In genomic region chr13:27533155-27533643, GRCh38 we compare ENCODE assay signal across 8 cellular contexts.
DNase-seq lines count a peak whose midpoint lies in the region; ATAC-seq and TF ChIP-seq lines count a peak whose summit lies in the region.

No MANE protein-coding gene starts in this region.

- no peak overlapping the region for H4K5ac ChIP-seq in IMR-90 (ENCODE audit: low read depth, low read length)

- H4K8ac ChIP-seq in IMR-90 (ENCODE audit: low read depth in 2 of 2, low read length in 2 of 2): no peak overlapping the region

- peaks cover 6% of the 10 kb centered on the region for H3K4me1 ChIP-seq in CD4-positive, CD25-positive, alpha-beta regulatory T cell (ENCODE audit: control insufficient read depth, insufficient read depth, low read length, poor library complexity, severe bottlenecking)
- H3K4me1 ChIP-seq in IMR-90 (ENCODE audit: control insufficient read depth, insufficient read depth, low read length) (no peaks in the 10 kb centered on the region), adrenal gland (replicated peaks in 1 of 2) (no peaks in the 10 kb centered on the region), cardiac muscle cell (ENCODE audit: low read depth) (no peaks in the 10 kb centered on the region), parathyroid adenoma (no peaks in the 10 kb centered on the region), uterus (no peaks in the 10 kb centered on the region)

- H2BK15ac ChIP-seq in IMR-90 (ENCODE audit: low read depth, low read length): no peak overlapping the region

- H3K14ac ChIP-seq in IMR-90 (replicated peaks; ENCODE audit: low read depth, low read length): no peak overlapping the region

- no peak overlapping the region for H2BK20ac ChIP-seq in IMR-90 (ENCODE audit: low read depth, low read length)

- H3K36me3 Mint-ChIP-seq in CD4-positive, CD25-positive, alpha-beta regulatory T cell: no peaks in the 10 kb centered on the region

- H3K79me2 ChIP-seq in parathyroid adenoma: no peaks in the 10 kb centered on the region

- no peak overlapping the region for H4K91ac ChIP-seq in IMR-90 (ENCODE audit: insufficient read depth, low read depth, low read length)

- H2AK5ac ChIP-seq in IMR-90 (ENCODE audit: low read depth, low read length): no peak overlapping the region

- H4K20me1 ChIP-seq in IMR-90 (ENCODE audit: insufficient read depth, low read length): no peaks in the 10 kb centered on the region

- H3K9me1 ChIP-seq in IMR-90 (ENCODE audit: insufficient read depth, low read length): peaks cover 3% of the 10 kb centered on the region; the same call in 1 of the 2 replicates

- H3K4me1 Mint-ChIP-seq in CD4-positive, CD25-positive, alpha-beta regulatory T cell: peaks cover 0 to 10% (median 0%) of the 10 kb centered on the region in 4 donors

- in situ Hi-C loops in IMR-90 (cut with MboI; ENCODE audit: low sequenced_read_pairs): loop anchor here (25.0 kb wide), 1 partner anchor 454 kb away; the partner anchor contains the start of gene URAD

- no peaks in the 10 kb centered on the region for H3K27me3 Mint-ChIP-seq in CD4-positive, CD25-positive, alpha-beta regulatory T cell

- CTCF ChIA-PET in IMR-90 (lab: Yijun Ruan, JAX): interaction anchor here (0.5 to 4.4 kb wide), 21 partner anchors 8 to 454 kb away, joined by 3 to 33 read pairs (median 4); partner anchors contain the start of gene LNX2

- no peak overlapping the region for H3K23ac ChIP-seq in IMR-90 (ENCODE audit: low read depth, low read length)

- 9% methylated on average over 13 of the region's 19 CpGs; no CpG with 5 or more reads in 1 of the 2 experiments for WGBS in IMR-90 (ENCODE audit: extremely low coverage in 2 of 2, insufficient read length in 1 of 2), 2 experiments
- WGBS in adrenal gland, 4 donors: 7 to 14% (median 8%) methylated on average over 13 to 19 of the region's 19 CpGs

- no peak overlapping the region for H3K27ac ChIP-seq in CD4-positive, CD25-positive, alpha-beta regulatory T cell (ENCODE audit: insufficient read depth, low read length, poor library complexity, severe bottlenecking)
- H3K27ac ChIP-seq in IMR-90 (ENCODE audit: insufficient read depth, low read length): no peak overlapping the region
- no peak overlapping the region for H3K27ac ChIP-seq in adrenal gland
- H3K27ac ChIP-seq in cardiac muscle cell: no peak overlapping the region
- no peak overlapping the region for H3K27ac ChIP-seq in parathyroid adenoma
- H3K27ac ChIP-seq in uterus: no peak overlapping the region

- H3K36me3 ChIP-seq in CD4-positive, CD25-positive, alpha-beta regulatory T cell (ENCODE audit: control insufficient read depth, insufficient read depth, low read length): no peaks in the 10 kb centered on the region
- H3K36me3 ChIP-seq in IMR-90 (ENCODE audit: control insufficient read depth, insufficient read depth, low read length): no peaks in the 10 kb centered on the region
- no peaks in the 10 kb centered on the region for H3K36me3 ChIP-seq in adrenal gland (replicated peaks in 1 of 2)
- no peaks in the 10 kb centered on the region for H3K36me3 ChIP-seq in cardiac muscle cell
- no peaks in the 10 kb centered on the region for H3K36me3 ChIP-seq in parathyroid adenoma (ENCODE audit: control insufficient read depth, insufficient read depth, low read length)
- no peaks in the 10 kb centered on the region for H3K36me3 ChIP-seq in uterus

- H3K27me3 ChIP-seq in CD4-positive, CD25-positive, alpha-beta regulatory T cell (ENCODE audit: control insufficient read depth, insufficient read depth, low read length): no peaks in the 10 kb centered on the region
- peaks cover 4% of the 10 kb centered on the region for H3K27me3 ChIP-seq in IMR-90 (ENCODE audit: control insufficient read depth, insufficient read depth, low read length)
- H3K27me3 ChIP-seq in adrenal gland: no peaks in the 10 kb centered on the region
- H3K27me3 ChIP-seq in cardiac muscle cell: no peaks in the 10 kb centered on the region
- H3K27me3 ChIP-seq in parathyroid adenoma (ENCODE audit: control insufficient read depth, insufficient read depth, low read length): no peaks in the 10 kb centered on the region
- no peaks in the 10 kb centered on the region for H3K27me3 ChIP-seq in uterus

- no peak overlapping the region for H2AK9ac ChIP-seq in IMR-90 (replicated peaks; ENCODE audit: low read depth, low read length, poor library complexity)

- H2AFZ ChIP-seq in IMR-90 (replicated peaks; ENCODE audit: low read length, poor library complexity) (peak overlapping the region; percentile 92), parathyroid adenoma (peak overlapping the region; percentile 74)

- H2BK5ac ChIP-seq in IMR-90 (ENCODE audit: low read depth, low read length, poor library complexity, severe bottlenecking): no peak overlapping the region

- H3K9ac ChIP-seq in IMR-90 (ENCODE audit: low read depth, low read length): no peak overlapping the region
- no peak overlapping the region for H3K9ac ChIP-seq in parathyroid adenoma

- peak; percentile 94 for TF ChIP-seq CTCF in IMR-90 (conservative IDR thresholded peaks at IDR 0.05; ENCODE audit: low read depth, low read length)
- peak; percentile 90 to 97 (median 96) for TF ChIP-seq CTCF in adrenal gland (IDR thresholded peaks at IDR 0.05)
- TF ChIP-seq CTCF in cardiac muscle cell (IDR thresholded peaks at IDR 0.05; ENCODE audit: low read depth, low read length): peak; percentile 99
- TF ChIP-seq CTCF in parathyroid adenoma (IDR thresholded peaks at IDR 0.05): peak; percentile 87
- TF ChIP-seq CTCF in uterus (IDR thresholded peaks at IDR 0.05): peak; percentile 66 to 78 (median 70)

- H3K4me3 Mint-ChIP-seq in CD4-positive, CD25-positive, alpha-beta regulatory T cell: peak overlapping the region in 1 of 4 donors; percentile 29

- 0 out of 2 replicates have a peak, but pooled peaks have one; percentile 32 for TF ChIP-seq POLR2A in IMR-90 (IDR thresholded peaks at IDR 0.05; ENCODE audit: low read depth, low read length)
- TF ChIP-seq POLR2A in adrenal gland (IDR thresholded peaks at IDR 0.05): no peak
- TF ChIP-seq POLR2A in uterus (IDR thresholded peaks at IDR 0.05): no peak

- H3K79me1 ChIP-seq in IMR-90 (ENCODE audit: low read depth in 1 of 2, low read length in 2 of 2): no peaks in the 10 kb centered on the region

- peak; percentile 6 to 41 (median 16) for DNase-seq in CD4-positive, CD25-positive, alpha-beta regulatory T cell
- DNase-seq in IMR-90: peak; percentile 59
- peak; percentile 30 for DNase-seq in SKM-1 (lab: John Stamatoyannopoulos, UW; ENCODE audit: unreplicated experiment)
- peak; percentile 88 to 95 (median 92) for DNase-seq in adrenal gland
- peak; percentile 85 to 91 for DNase-seq in cardiac muscle cell (ENCODE audit: low read depth in 1 of 2, low spot score in 1 of 2)
- DNase-seq in uterus: peak; percentile 42 to 62

- dilution Hi-C loops in IMR-90 (cut with HindIII; ENCODE audit: low sequenced_read_pairs, unreplicated experiment): no loop called here

- peak; percentile 84 for TF ChIP-seq RAD21 in IMR-90 (IDR thresholded peaks at IDR 0.05; ENCODE audit: low read length)

- peak overlapping the region in 1 of 3 donors; percentile 23 for H3K27ac Mint-ChIP-seq in CD4-positive, CD25-positive, alpha-beta regulatory T cell

- peaks cover 0 to 2% (median 0%) of the 10 kb centered on the region in 7 donors for H3K9me3 Mint-ChIP-seq in CD4-positive, CD25-positive, alpha-beta regulatory T cell

- BruUV-seq in IMR-90 (replicated peaks; lab: Mats Ljungman, UMichigan): no TSS peak

- no peak overlapping the region for H3K4me3 ChIP-seq in CD4-positive, CD25-positive, alpha-beta regulatory T cell (ENCODE audit: low read depth, low read length)
- H3K4me3 ChIP-seq in IMR-90 (ENCODE audit: insufficient read depth, low read depth, low read length) (no peak overlapping the region), adrenal gland (peak overlapping the region in 1 of 4 donors; percentile 33), cardiac muscle cell (no peak overlapping the region), parathyroid adenoma (ENCODE audit: low read depth, low read length) (no peak overlapping the region), uterus (no peak overlapping the region)

- no peak overlapping the region for H3K18ac ChIP-seq in IMR-90 (ENCODE audit: low read depth, low read length)

- H3K4me2 ChIP-seq in IMR-90 (ENCODE audit: low read depth, low read length): peak overlapping the region; percentile 65
- H3K4me2 ChIP-seq in parathyroid adenoma (ENCODE audit: low read length): no peak overlapping the region

- intact Hi-C loops in IMR-90 (cut with micrococcal nuclease): loop anchor here (1.0 to 10.0 kb wide), 6 partner anchors 87 to 449 kb away; partner anchors contain the start of genes GSX1 and LNX2
- intact Hi-C loops in adrenal gland (cut with DNase I): loop anchor here (5.0 to 10.0 kb wide), 5 partner anchors 158 to 294 kb away; no protein-coding TSS in a partner anchor
- intact Hi-C loops in uterus (cut with DNase I; ENCODE audit: low total_unique reads): no loop called here

- POLR2A ChIA-PET in IMR-90 (lab: Charles Lee; ENCODE audit: unreplicated experiment): interaction anchor here (0.6 kb wide), 1 partner anchor 241 kb away, joined by 3 read pairs; no protein-coding TSS in a partner anchor

- peak; percentile 45 to 62 for ATAC-seq in CD4-positive, CD25-positive, alpha-beta regulatory T cell (ENCODE audit: low read depth in 2 of 2)
- ATAC-seq in IMR-90 (ENCODE audit: low read depth) (peak; percentile 100), HG02571 (IDR thresholded peaks at IDR 0.05; ENCODE audit: unreplicated experiment) (no peak)

- no peaks in the 10 kb centered on the region for H3K9me3 ChIP-seq in CD4-positive, CD25-positive, alpha-beta regulatory T cell (ENCODE audit: control insufficient read depth in 2 of 2, low read length in 2 of 2)
- H3K9me3 ChIP-seq in IMR-90 (ENCODE audit: control insufficient read depth, insufficient read depth, low read length) (peaks cover 3% of the 10 kb centered on the region; the same call in 1 of the 2 replicates), adrenal gland (replicated peaks in 1 of 3) (no peaks in the 10 kb centered on the region), cardiac muscle cell (ENCODE audit: low read depth) (no peaks in the 10 kb centered on the region), parathyroid adenoma (ENCODE audit: control insufficient read depth, low read length) (no peaks in the 10 kb centered on the region), uterus (no peaks in the 10 kb centered on the region)

- no peak overlapping the region for H3K56ac ChIP-seq in IMR-90 (ENCODE audit: extremely low read depth, insufficient read depth, low read length)

- no peak overlapping the region for H3K4ac ChIP-seq in IMR-90 (ENCODE audit: low read depth, low read length)

- H2BK120ac ChIP-seq in IMR-90 (ENCODE audit: low read depth, low read length): no peak overlapping the region

TF ChIP-seq in IMR-90, 13 proteins besides CTCF, POLR2A, EP300 and RAD21 (continues in another document):
- TF ChIP-seq BHLHE40 (IDR thresholded peaks at IDR 0.05; ENCODE audit: low read depth, low read length): no peak
- TF ChIP-seq RFX5 (IDR thresholded peaks at IDR 0.05; ENCODE audit: low read depth, low read length): no peak

Comparison
In these comparisons a context has a peak if more than half of its experiments do, and no peak if none do; other contexts are left out.
1. DNase-seq: peak in every context shown above with its lines; median percentile 92 in adrenal gland; 88 in cardiac muscle cell; 59 in IMR-90; 52 in uterus; 30 in SKM-1; 16 in CD4-positive, CD25-positive, alpha-beta regulatory T cell.